ENCODE assay signal across 6 cellular contexts in genomic region chr16:48062681-48063080, GRCh38.
"Had no signal": no experiment of that assay in that cellular context is flagged by ENCODE, and none has a peak within 500 bp of the region (broad histone marks: within the 10 kb centered on the region; RNA-seq: fewer than 3 reads in every experiment).

No MANE protein-coding gene starts in this region.

- H3K27ac Mint-ChIP-seq: IgD-negative memory B cell had no signal

- H3K4me3 ChIP-seq: K562 had no signal

- H3K36me3 Mint-ChIP-seq: IgD-negative memory B cell had no signal

- H3K4me3 Mint-ChIP-seq: IgD-negative memory B cell had no signal

- DNase-seq: IMR-90, KBM-7 had no signal

- H3K27ac ChIP-seq: HL-60 had no signal

- H3K4me1 Mint-ChIP-seq: IgD-negative memory B cell had no signal

- ATAC-seq: HepG2, K562 had no signal
